In the genomic region with DNA sequence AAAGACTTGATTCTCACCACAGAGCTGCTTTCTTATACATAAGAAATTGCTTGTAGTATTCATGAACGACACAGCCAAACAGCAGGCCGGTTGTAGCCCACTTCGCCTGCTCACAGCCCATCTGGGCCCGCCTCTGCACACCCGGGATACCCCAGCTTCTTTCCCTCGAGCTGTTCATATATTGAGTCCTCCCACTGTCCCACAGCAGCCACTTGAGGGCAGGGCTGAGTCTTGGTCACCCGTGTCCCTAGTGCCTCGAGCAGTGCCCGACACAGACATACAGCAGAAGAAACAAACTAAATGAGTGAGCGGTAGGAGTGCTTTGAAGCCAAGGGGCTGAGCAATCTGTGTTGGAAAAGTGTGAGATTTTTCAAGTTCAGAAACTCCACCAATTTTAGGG, we compare ENCODE assay signal across 11 cellular contexts.
DNase-seq lines count a peak whose midpoint lies in the region; ATAC-seq and TF ChIP-seq lines count a peak whose summit lies in the region.
"Had no signal": no experiment of that assay in that cellular context is flagged by ENCODE, and none has a peak within 500 bp of the region (broad histone marks: within the 10 kb centered on the region; RNA-seq: fewer than 3 reads in every experiment).

No MANE protein-coding gene starts in this region.

- H3K36me3 ChIP-seq in HEK293 (ENCODE audit: control insufficient read depth in 2 of 2, insufficient read depth in 1 of 2, low read length in 2 of 2) (no peaks in the 10 kb centered on the region), kidney epithelial cell (ENCODE audit: control insufficient read depth, insufficient read depth, low read length) (no peaks in the 10 kb centered on the region)
- no peaks in the 10 kb centered on the region for H3K36me3 ChIP-seq in CD4-positive, alpha-beta memory T cell (ENCODE audit: insufficient read depth, low read length)

- DNase-seq in 8988T (peak; percentile 57), kidney epithelial cell (ENCODE audit: low read depth) (no peak)
- DNase-seq in CD4-positive, alpha-beta memory T cell: no peak
- DNase-seq: activated naive CD4-positive, alpha-beta T cell treated with anti-CD3 and anti-CD28 coated beads for 36 hours; SHP77 treated with DMSO at 0.1 percent for 48 hours; stimulated activated CD4-positive, alpha-beta T cell treated with anti-CD3 and anti-CD28 coated beads, Interleukin-2, amount 100 ng/mL, for 24 hours had no signal

- H3K4me3 ChIP-seq in HEK293 (ENCODE audit: low read depth, low read length) (no peak overlapping the region), kidney epithelial cell (ENCODE audit: low read depth, low read length) (no peak overlapping the region)
- H3K4me3 ChIP-seq in CD4-positive, alpha-beta memory T cell (ENCODE audit: low read length in 2 of 2): no peak overlapping the region

- H3K27ac ChIP-seq in HEK293 (ENCODE audit: extremely low read depth, low read depth, low read length): no peak overlapping the region
- H3K27ac ChIP-seq in CD4-positive, alpha-beta memory T cell (ENCODE audit: low read depth, low read length): no peak overlapping the region

- CTCF ChIA-PET in HEK293 (lab: Yijun Ruan, JAX): interaction anchor here (0.7 kb wide), 2 partner anchors 553 to 605 kb away, joined by 5 to 6 read pairs; no protein-coding TSS in a partner anchor
- CTCF ChIA-PET in CD4-positive, alpha-beta memory T cell (lab: Charles Lee; ENCODE audit: partially characterized antibody): no interaction called here

- H3K36me3 Mint-ChIP-seq in brain: peaks cover 11% of the 10 kb centered on the region
- H3K36me3 Mint-ChIP-seq in CD4-positive, alpha-beta memory T cell: no peaks in the 10 kb centered on the region

- peaks cover 0 to 2% (median 0%) of the 10 kb centered on the region in 5 experiments for H3K9me3 Mint-ChIP-seq in brain
- peaks cover 0 to 2% (median 0%) of the 10 kb centered on the region in 8 donors for H3K9me3 Mint-ChIP-seq in CD4-positive, alpha-beta memory T cell
- H3K9me3 Mint-ChIP-seq: activated naive CD4-positive, alpha-beta T cell treated with anti-CD3 and anti-CD28 coated beads for 36 hours had no signal

- POLR2A ChIA-PET in HEK293 (lab: Yijun Ruan, JAX): interaction anchor here (0.7 kb wide), 1 partner anchor 249 kb away, joined by 3 read pairs; no protein-coding TSS in a partner anchor
- POLR2A ChIA-PET in CD4-positive, alpha-beta memory T cell (lab: Charles Lee; ENCODE audit: partially characterized antibody): no interaction called here

- no peak overlapping the region for H3K4me3 Mint-ChIP-seq in brain
- no peak overlapping the region for H3K4me3 Mint-ChIP-seq in CD4-positive, alpha-beta memory T cell
- H3K4me3 Mint-ChIP-seq: activated naive CD4-positive, alpha-beta T cell treated with anti-CD3 and anti-CD28 coated beads for 36 hours had no signal

- ATAC-seq in GM19467 (IDR thresholded peaks at IDR 0.05; ENCODE audit: unreplicated experiment) (no peak), HG02798 (IDR thresholded peaks at IDR 0.05; ENCODE audit: poor library complexity, unreplicated experiment) (no peak), GM19328 (IDR thresholded peaks at IDR 0.05; ENCODE audit: unreplicated experiment) (no peak)

- peak overlapping the region; percentile 54 to 97 (median 75) for H3K27ac Mint-ChIP-seq in brain
- H3K27ac Mint-ChIP-seq in CD4-positive, alpha-beta memory T cell: no peak overlapping the region
- H3K27ac Mint-ChIP-seq: activated naive CD4-positive, alpha-beta T cell treated with anti-CD3 and anti-CD28 coated beads for 36 hours had no signal

- peaks cover 60% of the 10 kb centered on the region for H3K4me1 Mint-ChIP-seq in brain
- no peaks in the 10 kb centered on the region for H3K4me1 Mint-ChIP-seq in CD4-positive, alpha-beta memory T cell

- no peaks in the 10 kb centered on the region for H3K27me3 ChIP-seq in kidney epithelial cell (ENCODE audit: control insufficient read depth, insufficient read depth, low read length)
- H3K27me3 ChIP-seq in CD4-positive, alpha-beta memory T cell (ENCODE audit: insufficient read depth, low read length): no peaks in the 10 kb centered on the region

- no peaks in the 10 kb centered on the region for H3K9me3 ChIP-seq in HEK293 (ENCODE audit: control insufficient read depth, insufficient read depth, low read depth, low read length)
- H3K9me3 ChIP-seq in CD4-positive, alpha-beta memory T cell (ENCODE audit: control insufficient read depth in 1 of 2, low read length in 2 of 2): no peaks in the 10 kb centered on the region

- H3K4me1 ChIP-seq in HEK293 (ENCODE audit: control insufficient read depth, insufficient read depth, low read length): no peaks in the 10 kb centered on the region
- no peaks in the 10 kb centered on the region for H3K4me1 ChIP-seq in CD4-positive, alpha-beta memory T cell (ENCODE audit: insufficient read depth, low read length)

- peaks cover 6% of the 10 kb centered on the region for H3K27me3 Mint-ChIP-seq in brain
- no peaks in the 10 kb centered on the region for H3K27me3 Mint-ChIP-seq in CD4-positive, alpha-beta memory T cell

- intact Hi-C loops in CD4-positive, alpha-beta memory T cell (cut with micrococcal nuclease): no loop called here

- TF ChIP-seq CTCF in HEK293 (tag by site-specific recombination; IDR thresholded peaks at IDR 0.05) (peak; percentile 34; the same call in 1 of the 2 replicates), brain (conservative IDR thresholded peaks at IDR 0.05) (peak in 1 of 2 experiments; percentile 11), kidney epithelial cell (IDR thresholded peaks at IDR 0.05; ENCODE audit: insufficient read depth, low read length, poor library complexity, severe bottlenecking) (peak; percentile 18)

TF ChIP-seq in HEK293, 187 proteins besides CTCF, POLR2A, EP300 and RAD21:
- TF ChIP-seq ZNF596 (tag by site-specific recombination; IDR thresholded peaks at IDR 0.05): no peak
- TF ChIP-seq, protein P1, sequence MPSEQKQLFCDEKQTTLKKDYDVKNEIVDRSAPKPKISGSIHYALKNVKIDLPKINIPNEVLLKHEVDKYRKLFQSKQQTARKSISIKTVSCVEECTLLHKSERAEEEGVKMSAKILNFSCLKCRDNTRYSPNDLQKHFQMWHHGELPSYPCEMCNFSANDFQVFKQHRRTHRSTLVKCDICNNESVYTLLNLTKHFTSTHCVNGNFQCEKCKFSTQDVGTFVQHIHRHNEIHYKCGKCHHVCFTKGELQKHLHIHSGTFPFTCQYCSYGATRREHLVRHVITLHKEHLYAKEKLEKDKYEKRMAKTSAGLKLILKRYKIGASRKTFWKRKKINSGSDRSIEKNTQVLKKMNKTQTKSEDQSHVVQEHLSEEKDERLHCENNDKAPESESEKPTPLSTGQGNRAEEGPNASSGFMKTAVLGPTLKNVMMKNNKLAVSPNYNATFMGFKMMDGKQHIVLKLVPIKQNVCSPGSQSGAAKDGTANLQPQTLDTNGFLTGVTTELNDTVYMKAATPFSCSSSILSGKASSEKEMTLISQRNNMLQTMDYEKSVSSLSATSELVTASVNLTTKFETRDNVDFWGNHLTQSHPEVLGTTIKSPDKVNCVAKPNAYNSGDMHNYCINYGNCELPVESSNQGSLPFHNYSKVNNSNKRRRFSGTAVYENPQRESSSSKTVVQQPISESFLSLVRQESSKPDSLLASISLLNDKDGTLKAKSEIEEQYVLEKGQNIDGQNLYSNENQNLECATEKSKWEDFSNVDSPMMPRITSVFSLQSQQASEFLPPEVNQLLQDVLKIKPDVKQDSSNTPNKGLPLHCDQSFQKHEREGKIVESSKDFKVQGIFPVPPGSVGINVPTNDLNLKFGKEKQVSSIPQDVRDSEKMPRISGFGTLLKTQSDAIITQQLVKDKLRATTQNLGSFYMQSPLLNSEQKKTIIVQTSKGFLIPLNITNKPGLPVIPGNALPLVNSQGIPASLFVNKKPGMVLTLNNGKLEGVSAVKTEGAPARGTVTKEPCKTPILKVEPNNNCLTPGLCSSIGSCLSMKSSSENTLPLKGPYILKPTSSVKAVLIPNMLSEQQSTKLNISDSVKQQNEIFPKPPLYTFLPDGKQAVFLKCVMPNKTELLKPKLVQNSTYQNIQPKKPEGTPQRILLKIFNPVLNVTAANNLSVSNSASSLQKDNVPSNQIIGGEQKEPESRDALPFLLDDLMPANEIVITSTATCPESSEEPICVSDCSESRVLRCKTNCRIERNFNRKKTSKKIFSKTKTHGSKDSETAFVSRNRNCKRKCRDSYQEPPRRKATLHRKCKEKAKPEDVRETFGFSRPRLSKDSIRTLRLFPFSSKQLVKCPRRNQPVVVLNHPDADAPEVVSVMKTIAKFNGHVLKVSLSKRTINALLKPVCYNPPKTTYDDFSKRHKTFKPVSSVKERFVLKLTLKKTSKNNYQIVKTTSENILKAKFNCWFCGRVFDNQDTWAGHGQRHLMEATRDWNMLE (tag by site-specific recombination; conservative IDR thresholded peaks at IDR 0.05; ENCODE audit: low read depth): no peak
- TF ChIP-seq, protein P2, sequence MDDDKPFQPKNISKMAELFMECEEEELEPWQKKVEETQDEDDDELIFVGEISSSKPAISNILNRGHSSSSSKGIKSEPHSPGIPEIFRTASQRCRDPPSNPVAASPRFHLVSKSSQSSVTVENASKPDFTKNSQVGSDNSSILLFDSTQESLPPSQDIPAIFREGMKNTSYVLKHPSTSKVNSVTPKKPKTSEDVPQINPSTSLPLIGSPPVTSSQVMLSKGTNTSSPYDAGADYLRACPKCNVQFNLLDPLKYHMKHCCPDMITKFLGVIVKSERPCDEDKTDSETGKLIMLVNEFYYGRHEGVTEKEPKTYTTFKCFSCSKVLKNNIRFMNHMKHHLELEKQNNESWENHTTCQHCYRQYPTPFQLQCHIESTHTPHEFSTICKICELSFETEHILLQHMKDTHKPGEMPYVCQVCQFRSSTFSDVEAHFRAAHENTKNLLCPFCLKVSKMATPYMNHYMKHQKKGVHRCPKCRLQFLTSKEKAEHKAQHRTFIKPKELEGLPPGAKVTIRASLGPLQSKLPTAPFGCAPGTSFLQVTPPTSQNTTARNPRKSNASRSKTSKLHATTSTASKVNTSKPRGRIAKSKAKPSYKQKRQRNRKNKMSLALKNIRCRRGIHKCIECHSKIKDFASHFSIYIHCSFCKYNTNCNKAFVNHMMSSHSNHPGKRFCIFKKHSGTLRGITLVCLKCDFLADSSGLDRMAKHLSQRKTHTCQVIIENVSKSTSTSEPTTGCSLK (tag by site-specific recombination; IDR thresholded peaks at IDR 0.05): no peak
- no peak for TF ChIP-seq ZNF792 (tag by site-specific recombination; IDR thresholded peaks at IDR 0.05)

Comparison
In these comparisons a context has a peak if more than half of its experiments do, and no peak if none do; other contexts are left out.
1. H3K27ac Mint-ChIP-seq: peak in brain (5 of 5); none in CD4-positive, alpha-beta memory T cell (0 of 7).